Comparison of ENCODE assay signal across 18 cellular contexts in the genomic region with DNA sequence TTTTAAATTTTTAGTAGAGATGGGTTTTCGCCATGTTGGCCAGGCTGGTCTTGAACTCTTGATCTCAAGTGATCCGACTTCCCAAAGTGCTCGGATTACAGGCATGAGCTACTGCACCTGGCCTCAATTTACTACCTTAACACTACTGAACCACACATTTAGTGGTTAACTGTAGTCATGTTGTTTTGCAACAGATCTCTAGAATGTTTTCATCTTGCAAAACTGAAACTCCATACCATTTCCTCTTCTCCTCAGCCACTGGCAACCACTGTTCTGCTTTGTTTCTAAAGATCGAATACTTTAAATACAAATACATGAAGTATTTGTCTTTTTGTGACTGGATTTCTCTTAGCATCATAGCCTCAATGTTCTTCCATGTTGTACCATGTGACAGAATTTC. TPM values are rescaled to one million over a fixed set of nuclear protein-coding genes. Genes with fewer than 3 reads are reported as not detected.
DNase-seq lines count a peak whose midpoint lies in the region; ATAC-seq, FAIRE-seq and TF ChIP-seq lines count a peak whose summit lies in the region.
"Had no signal": no experiment of that assay in that cellular context is flagged by ENCODE, and none has a peak within 500 bp of the region (broad histone marks: within the 10 kb centered on the region; RNA-seq: fewer than 3 reads in every experiment).

No MANE protein-coding gene starts in this region.

- no peak for TF ChIP-seq EP300 in K562 (IDR thresholded peaks at IDR 0.05; ENCODE audit: low read length)

- H3K4me2 ChIP-seq in K562 (ENCODE audit: insufficient read depth, low read length) (no peak overlapping the region), smooth muscle cell (no peak overlapping the region)

- 2% methylated on average over 4 of the region's 4 CpGs for WGBS in K562 (ENCODE audit: insufficient coverage, low coverage, missing lambda C conversion rate)
- WGBS in smooth muscle cell (ENCODE audit: low lambda C conversion rate), result 97% methylated on average over 4 of the region's 4 CpGs

- TF ChIP-seq RAD21 in K562 (CRISPR knock-in tag; conservative IDR thresholded peaks at IDR 0.05 in 1 of 2, IDR thresholded peaks at IDR 0.05 in 1 of 2), result no peak

- CTCF ChIA-PET in HEK293 (lab: Yijun Ruan, JAX), result interaction anchor here (0.7 kb wide), 1 partner anchor 281 kb away, joined by 3 read pairs; no protein-coding TSS in a partner anchor
- CTCF ChIA-PET in K562 (lab: Yijun Ruan, JAX; ENCODE audit: low intra/inter-chr PET ratio), result no interaction called here

- POLR2A ChIA-PET in HEK293 (lab: Yijun Ruan, JAX), result no interaction called here
- POLR2A ChIA-PET in K562 (lab: Yijun Ruan, JAX), result no interaction called here

- H4K20me1 ChIP-seq in K562 (replicated peaks; ENCODE audit: control insufficient read depth, insufficient read depth, low read length) (no peaks in the 10 kb centered on the region), smooth muscle cell (ENCODE audit: low read depth) (no peaks in the 10 kb centered on the region)

- H3K4me1 ChIP-seq in HEK293 (ENCODE audit: control insufficient read depth, insufficient read depth, low read length), result no peaks in the 10 kb centered on the region
- H3K4me1 ChIP-seq in K562 (replicated peaks in 1 of 2; ENCODE audit: control insufficient read depth in 2 of 2, insufficient read depth in 2 of 2, low read length in 2 of 2), result no peaks in the 10 kb centered on the region
- H3K4me1 ChIP-seq in smooth muscle cell (ENCODE audit: low read depth), result peaks cover 5% of the 10 kb centered on the region
- H3K4me1 ChIP-seq: colonic mucosa, psoas muscle, vagina had no signal

- no TSS peak for BruUV-seq in K562 (replicated peaks; lab: Mats Ljungman, UMichigan)

- TF ChIP-seq POLR2A in K562 (conservative IDR thresholded peaks at IDR 0.05), result no peak

- H3K36me3 ChIP-seq in HEK293 (ENCODE audit: control insufficient read depth in 2 of 2, insufficient read depth in 1 of 2, low read length in 2 of 2), result no peaks in the 10 kb centered on the region
- H3K36me3 ChIP-seq in K562 (ENCODE audit: control insufficient read depth, insufficient read depth, low read length), result no peaks in the 10 kb centered on the region
- no peaks in the 10 kb centered on the region for H3K36me3 ChIP-seq in smooth muscle cell (ENCODE audit: low read depth)
- H3K36me3 ChIP-seq: colonic mucosa, vagina had no signal

- H3K79me2 ChIP-seq in K562 (ENCODE audit: control insufficient read depth, insufficient read depth, low read length), result no peaks in the 10 kb centered on the region
- H3K79me2 ChIP-seq in smooth muscle cell (ENCODE audit: low read depth), result no peaks in the 10 kb centered on the region

- in situ Hi-C loops in K562 (cut with MboI), result no loop called here

- no peak for TF ChIP-seq CTCF in D721Med (IDR thresholded peaks at IDR 0.05; ENCODE audit: insufficient read depth, missing control alignments)
- TF ChIP-seq CTCF in HEK293 (tag by site-specific recombination; IDR thresholded peaks at IDR 0.05), result no peak
- TF ChIP-seq CTCF in K562 (IDR thresholded peaks at IDR 0.05 in 2 of 3, conservative IDR thresholded peaks at IDR 0.05 in 1 of 3; ENCODE audit: insufficient read depth in 2 of 3, low read depth in 1 of 3, low read length in 3 of 3), result no peak
- TF ChIP-seq CTCF in smooth muscle cell (IDR thresholded peaks at IDR 0.05; ENCODE audit: borderline replicate concordance, insufficient read depth, poor library complexity, severe bottlenecking), result no peak

- peak; percentile 29 for FAIRE-seq in D721Med (lab: Jason Lieb, UNC)
- peak; percentile 48 for FAIRE-seq in K562 (lab: Jason Lieb, UNC)
- FAIRE-seq: endometrium, G401.6 had no signal

- ATAC-seq in K562, result no peak
- ATAC-seq: activated CD4-positive, alpha-beta T cell treated with anti-CD3 and anti-CD28 coated beads for 36 hours; psoas muscle had no signal

- intact Hi-C loops in K562 (cut with micrococcal nuclease), result loop anchor here (10.0 kb wide), 1 partner anchor 134 kb away; no protein-coding TSS in a partner anchor

- no peaks in the 10 kb centered on the region for H3F3A ChIP-seq in smooth muscle cell (ENCODE audit: low read depth)

- H3K9ac ChIP-seq in K562 (ENCODE audit: insufficient read depth in 1 of 2, low read depth in 2 of 2, low read length in 2 of 2) (no peak overlapping the region), smooth muscle cell (ENCODE audit: low read depth) (no peak overlapping the region)

- H3K27ac ChIP-seq in HEK293 (ENCODE audit: extremely low read depth, low read depth, low read length) (no peak overlapping the region), K562 (ENCODE audit: extremely low read depth, low read depth, low read length) (no peak overlapping the region), smooth muscle cell (ENCODE audit: low read depth) (no peak overlapping the region)
- H3K27ac ChIP-seq: colonic mucosa, psoas muscle, vagina had no signal

- DNase-seq in D721Med (ENCODE audit: insufficient read length, low spot score) (no peak), NOMO-1 treated with DMSO at 0.1 percent for 48 hours (lab: John Stamatoyannopoulos, UW; ENCODE audit: unreplicated experiment) (peak; percentile 93), K562 (ENCODE audit: extremely low read depth in 1 of 4, low spot score in 3 of 4) (no peak), C1 segment of cervical spinal cord (lab: John Stamatoyannopoulos, UW) (no peak), smooth muscle cell (lab: John Stamatoyannopoulos, UW; ENCODE audit: unreplicated experiment) (no peak), HK-2 (ENCODE audit: unreplicated experiment) (no peak)
- DNase-seq: activated CD4-positive, alpha-beta T cell treated with anti-CD3 and anti-CD28 coated beads for 36 hours; CD4-positive, alpha-beta memory T cell; colonic mucosa; DMS153; NCI-H2171; NCI-H526; psoas muscle had no signal

- H3K9me3 ChIP-seq in HEK293 (ENCODE audit: control insufficient read depth, insufficient read depth, low read depth, low read length) (no peaks in the 10 kb centered on the region), K562 (replicated peaks; ENCODE audit: control insufficient read depth, insufficient read depth, low read depth, low read length) (no peaks in the 10 kb centered on the region), smooth muscle cell (replicated peaks; ENCODE audit: low read depth) (no peaks in the 10 kb centered on the region)
- H3K9me3 ChIP-seq: colonic mucosa, psoas muscle, vagina had no signal

- H3K4me3 ChIP-seq in HEK293 (ENCODE audit: low read depth, low read length), result no peak overlapping the region
- no peak overlapping the region for H3K4me3 ChIP-seq in K562
- H3K4me3 ChIP-seq in smooth muscle cell, result no peak overlapping the region
- H3K4me3 ChIP-seq: colonic mucosa, psoas muscle, vagina had no signal

- H2AFZ ChIP-seq in K562 (ENCODE audit: low read depth, low read length), result no peak overlapping the region
- H2AFZ ChIP-seq in smooth muscle cell (ENCODE audit: low read depth), result no peak overlapping the region

- peaks cover 0 to 3% of the 10 kb centered on the region in 2 experiments; a peak in 2 of 5 replicates for H3K27me3 ChIP-seq in K562 (ENCODE audit: control insufficient read depth in 2 of 2, insufficient read depth in 2 of 2, low read length in 2 of 2)
- no peaks in the 10 kb centered on the region for H3K27me3 ChIP-seq in smooth muscle cell (ENCODE audit: low read depth)
- H3K27me3 ChIP-seq: colonic mucosa, vagina had no signal

- no peaks in the 10 kb centered on the region for H3K9me1 ChIP-seq in K562 (ENCODE audit: control insufficient read depth, insufficient read depth, low read length)

TF ChIP-seq in K562, 482 proteins besides CTCF, POLR2A, EP300 and RAD21:
- no peak for TF ChIP-seq FOXO4 (CRISPR knock-in tag; IDR thresholded peaks at IDR 0.05)
- TF ChIP-seq HEY1 (CRISPR knock-in tag; IDR thresholded peaks at IDR 0.05; ENCODE audit: borderline replicate concordance), result no peak

RNA-seq across cellular contexts. Expression of gene SMCO2, which starts 15.4 kb away (rescaled TPM):
- total RNA-seq in K562 (2011; cell fraction: chromatin; rRNA removed; ENCODE audit: low replicate concordance), result not detected in 2 replicates
- not detected in 2 replicates for total RNA-seq in K562 (2011; cell fraction: nucleolus; rRNA removed)
- total RNA-seq in K562 (2011; cell fraction: nucleoplasm; rRNA removed), result not detected in 2 replicates
- total RNA-seq in K562 (2014; rRNA removed) (not detected in 2 replicates), K562 (2014; rRNA removed; fragmentation: Illumina TruSeq; extraction: Trizol) (not detected in 2 replicates), K562 (2015; rRNA removed; fragmentation: Illumina TruSeq; extraction: Trizol) (not detected in 2 replicates), K562 (2021) (not detected in 2 replicates), smooth muscle cell (not detected in 2 replicates)
- polyA plus RNA-seq in K562 (2011; rRNA removed) (not detected in 2 replicates), K562 (2014; fragmentation: Illumina TruSeq; extraction: Trizol) (not detected in 2 replicates), K562 (2014; fragmentation: Nextera tagmentation; extraction: Ambion mirVana) (not detected), K562 (2014; rRNA removed) (not detected in 2 replicates), smooth muscle cell (0.20 TPM in 1 of 2 replicates, not detected in the other)
- not detected in 2 replicates for polyA plus RNA-seq in K562 (2011; cell fraction: cytosol; rRNA removed)
- not detected in 2 replicates for polyA plus RNA-seq in K562 (2011; cell fraction: nucleus; rRNA removed)
- polyA plus RNA-seq in K562 (2012), result not detected in 2 replicates
- not detected in 2 replicates for polyA minus RNA-seq in K562 (2011; rRNA and poly(A)+ RNA removed)
- polyA minus RNA-seq in K562 (2011; cell fraction: cytosol; rRNA and poly(A)+ RNA removed), result not detected in 2 replicates
- polyA minus RNA-seq in K562 (2011; cell fraction: nucleus; rRNA and poly(A)+ RNA removed), result not detected in 2 replicates
- total RNA-seq: CD4-positive, alpha-beta memory T cell; psoas muscle; temporal lobe; vagina had no signal
- polyA plus RNA-seq: CD4-positive, alpha-beta memory T cell; psoas muscle had no signal
